ENCODE assay signal across 8 cellular contexts in the genomic region with DNA sequence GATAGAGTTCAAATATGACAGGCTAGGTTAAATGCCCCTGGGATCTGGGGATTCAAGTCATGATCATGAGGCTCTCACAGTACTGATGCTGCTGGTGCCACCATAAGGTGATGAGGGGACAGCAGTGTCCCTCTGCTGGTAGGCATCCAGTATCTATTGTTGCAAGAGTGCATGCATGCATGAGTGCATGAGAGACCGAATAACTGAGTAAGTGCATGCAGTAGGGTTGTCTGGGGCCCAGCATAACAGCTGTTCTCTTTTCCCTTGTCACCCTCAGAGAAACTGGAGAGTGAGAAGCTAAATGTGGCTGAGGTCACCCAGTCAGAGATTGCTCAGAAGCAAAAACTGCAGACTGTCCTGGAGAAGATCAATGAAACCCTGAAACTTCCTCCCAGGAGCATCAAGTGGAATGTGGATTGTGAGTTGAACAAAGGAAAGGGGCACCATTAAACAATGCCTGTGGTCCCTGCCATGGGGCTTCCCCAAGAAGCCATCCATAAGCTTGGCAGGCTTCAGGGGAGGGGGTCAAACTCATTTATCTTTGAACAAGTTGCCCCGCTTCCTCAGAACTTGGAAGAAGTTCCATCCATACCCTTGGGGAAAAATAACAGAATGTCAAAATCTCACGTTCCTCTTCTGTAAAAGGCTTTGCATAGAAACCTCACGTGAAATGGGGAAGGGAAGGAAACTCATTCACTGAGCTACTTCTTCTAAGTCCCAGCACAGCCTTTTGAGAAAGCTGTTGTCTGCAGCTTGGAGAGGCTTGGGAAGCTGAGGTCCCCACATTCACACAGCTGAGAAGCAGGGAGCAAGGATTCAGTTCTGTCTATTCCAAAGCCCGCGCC.
DNase-seq lines count a peak whose midpoint lies in the region; ATAC-seq, FAIRE-seq and TF ChIP-seq lines count a peak whose summit lies in the region.

No MANE protein-coding gene starts in this region.

- POLR2A ChIA-PET in BJ (lab: Charles Lee): no interaction called here

- no peaks in the 10 kb centered on the region for H3K9me3 ChIP-seq in small intestine (ENCODE audit: control insufficient read depth, low read depth)

- 76 to 92% (median 87%) methylated on average over 6 of the region's 6 CpGs for WGBS in small intestine, 3 donors

- in situ Hi-C loops in brain microvascular endothelial cell (cut with HindIII; ENCODE audit: low pct_ligation_motif_present, low sequenced_read_pairs): no loop called here

- H3K27me3 ChIP-seq in BJ (ENCODE audit: control insufficient read depth, insufficient read depth, low read length): no peaks in the 10 kb centered on the region
- no peaks in the 10 kb centered on the region for H3K27me3 ChIP-seq in brain microvascular endothelial cell (replicated peaks)
- H3K27me3 ChIP-seq in small intestine (ENCODE audit: control insufficient read depth in 2 of 2, insufficient read depth in 2 of 2, low read length in 2 of 2): no peaks in the 10 kb centered on the region
- no peaks in the 10 kb centered on the region for H3K27me3 ChIP-seq in foreskin keratinocyte
- H3K27me3 ChIP-seq in H7 (ENCODE audit: control insufficient read depth, insufficient read depth, low read length): no peaks in the 10 kb centered on the region

- CTCF ChIA-PET in BJ (lab: Yijun Ruan, JAX): interaction anchor here (1.1 to 3.3 kb wide), 4 partner anchors 12 to 87 kb away, joined by 3 to 21 read pairs (median 4); no protein-coding TSS in a partner anchor

- H3K4me1 ChIP-seq in small intestine (ENCODE audit: control insufficient read depth in 2 of 2, insufficient read depth in 1 of 2, low read depth in 1 of 2, low read length in 1 of 2): no peaks in the 10 kb centered on the region
- no peaks in the 10 kb centered on the region for H3K4me1 ChIP-seq in foreskin keratinocyte

- peaks cover 18% of the 10 kb centered on the region for H3K36me3 ChIP-seq in BJ (ENCODE audit: control insufficient read depth, insufficient read depth, low read length)
- peaks cover 20% of the 10 kb centered on the region for H3K36me3 ChIP-seq in brain microvascular endothelial cell (replicated peaks)
- H3K36me3 ChIP-seq in small intestine (ENCODE audit: control insufficient read depth in 2 of 2, insufficient read depth in 2 of 2, low read length in 2 of 2): peaks cover 0 to 3% of the 10 kb centered on the region in 2 donors
- no peaks in the 10 kb centered on the region for H3K36me3 ChIP-seq in H7 (replicated peaks; ENCODE audit: control insufficient read depth, insufficient read depth, low read length)

- no peak for ATAC-seq in foreskin keratinocyte

- H3K4me3 ChIP-seq in BJ (ENCODE audit: low read depth, low read length): no peak overlapping the region
- no peak overlapping the region for H3K4me3 ChIP-seq in HFF-Myc (replicated peaks; ENCODE audit: low read depth, low read length)
- no peak overlapping the region for H3K4me3 ChIP-seq in brain microvascular endothelial cell (ENCODE audit: low read depth, low read length)
- no peak overlapping the region for H3K4me3 ChIP-seq in small intestine (ENCODE audit: low read depth in 1 of 2, low read length in 2 of 2)
- no peak overlapping the region for H3K4me3 ChIP-seq in H7 (ENCODE audit: insufficient read depth, low read depth, low read length)

- FAIRE-seq in small intestine (lab: Jason Lieb, UNC): no peak

- no peak for DNase-seq in BJ (ENCODE audit: low read depth)
- DNase-seq in HFF-Myc (ENCODE audit: extremely low read depth, low read depth): no peak
- no peak for DNase-seq in brain microvascular endothelial cell
- DNase-seq in myocyte (ENCODE audit: low read depth): peak; percentile 92
- no peak for DNase-seq in small intestine
- no peak for DNase-seq in AG08396 (ENCODE audit: low spot score)
- DNase-seq in foreskin keratinocyte: no peak
- DNase-seq in H7: no peak

- H3K27ac ChIP-seq in brain microvascular endothelial cell (no peak overlapping the region), small intestine (ENCODE audit: low read depth in 1 of 2, low read length in 1 of 2) (no peak overlapping the region), foreskin keratinocyte (no peak overlapping the region)

- 0 out of 2 replicates have a peak, but pooled peaks have one; percentile 15 for TF ChIP-seq CTCF in BJ (IDR thresholded peaks at IDR 0.05; ENCODE audit: insufficient read depth, low read depth, low read length)
- peak; percentile 33 for TF ChIP-seq CTCF in HFF-Myc (IDR thresholded peaks at IDR 0.05; ENCODE audit: low read depth, low read length, missing control alignments)
- peak; percentile 48 for TF ChIP-seq CTCF in brain microvascular endothelial cell (IDR thresholded peaks at IDR 0.05; ENCODE audit: low read depth, low read length, missing control alignments)
- TF ChIP-seq CTCF in foreskin keratinocyte (conservative IDR thresholded peaks at IDR 0.05): no peak
